8 cellular contexts compared by ENCODE assay signal in genomic region chr6:118810420-118811027, GRCh38.
DNase-seq lines count a peak whose midpoint lies in the region; ATAC-seq and TF ChIP-seq lines count a peak whose summit lies in the region.

No MANE protein-coding gene starts in this region.

- H3K36me3 ChIP-seq in A673 (ENCODE audit: insufficient read depth, low read length, poor library complexity, severe bottlenecking) = peaks cover 2% of the 10 kb centered on the region

- ATAC-seq in GM21737 (IDR thresholded peaks at IDR 0.05; ENCODE audit: unreplicated experiment) = peak; percentile 86

- H3K4me3 ChIP-seq in A673 (ENCODE audit: low read depth, low read length, poor library complexity, severe bottlenecking) = no peak overlapping the region

- peaks cover 29% of the 10 kb centered on the region for H3K36me3 Mint-ChIP-seq in activated T-helper 1 cell treated with anti-CD3 and anti-CD28 coated beads, Interleukin-12 subunit alpha, Interleukin-12 subunit beta, Interleukin-2, Interleukin-4 antibody, amounts not matched to agents 30 ng/mL and 10 ng/mL and 1 ng/mL, durations not matched to agents 14 hours and 24 hours and 36 hours (ENCODE audit: low read depth)
- no peaks in the 10 kb centered on the region for H3K36me3 Mint-ChIP-seq in Calu3 (ENCODE audit: insufficient read depth, unreplicated experiment)

- CTCF ChIA-PET in Calu3 (lab: Charles Lee) = no interaction called here
- CTCF ChIA-PET in A673 (lab: Charles Lee) = no interaction called here

- TF ChIP-seq CTCF in Calu3 (IDR thresholded peaks at IDR 0.05; ENCODE audit: unreplicated experiment) = no peak
- TF ChIP-seq CTCF in A673 (conservative IDR thresholded peaks at IDR 0.05; ENCODE audit: low read depth, low read length) = no peak

- no peaks in the 10 kb centered on the region for H3K27me3 ChIP-seq in A673 (replicated peaks; ENCODE audit: insufficient read depth, low read depth, low read length, poor library complexity)

- H3K4me1 Mint-ChIP-seq in activated T-helper 1 cell treated with anti-CD3 and anti-CD28 coated beads, Interleukin-12 subunit alpha, Interleukin-12 subunit beta, Interleukin-2, Interleukin-4 antibody, amounts not matched to agents 30 ng/mL and 10 ng/mL and 1 ng/mL, durations not matched to agents 14 hours and 24 hours and 36 hours (ENCODE audit: low read depth) = peaks cover 55% of the 10 kb centered on the region
- no peaks in the 10 kb centered on the region for H3K4me1 Mint-ChIP-seq in Calu3 (ENCODE audit: low read depth, unreplicated experiment)

- BruUV-seq in Calu3 (replicated peaks; lab: Mats Ljungman, UMichigan) (no TSS peak), A673 (replicated peaks; lab: Mats Ljungman, UMichigan) (no TSS peak)

- H3K27me3 Mint-ChIP-seq in activated T-helper 1 cell treated with anti-CD3 and anti-CD28 coated beads, Interleukin-12 subunit alpha, Interleukin-12 subunit beta, Interleukin-2, Interleukin-4 antibody, amounts not matched to agents 30 ng/mL and 10 ng/mL and 1 ng/mL, durations not matched to agents 14 hours and 24 hours and 36 hours (ENCODE audit: insufficient read depth) = no peaks in the 10 kb centered on the region
- H3K27me3 Mint-ChIP-seq in Calu3 (ENCODE audit: unreplicated experiment) = no peaks in the 10 kb centered on the region

- H3K4me1 ChIP-seq in A673 (ENCODE audit: insufficient read depth, low read length, poor library complexity, severe bottlenecking) = no peaks in the 10 kb centered on the region

- H3K9me3 ChIP-seq in A673 (ENCODE audit: low read depth, low read length, poor library complexity, severe bottlenecking) = no peaks in the 10 kb centered on the region

- H3K4me3 Mint-ChIP-seq in activated T-helper 1 cell treated with anti-CD3 and anti-CD28 coated beads, Interleukin-12 subunit alpha, Interleukin-12 subunit beta, Interleukin-2, Interleukin-4 antibody, amounts not matched to agents 30 ng/mL and 10 ng/mL and 1 ng/mL, durations not matched to agents 14 hours and 24 hours and 36 hours = peak overlapping the region; percentile 46
- H3K4me3 Mint-ChIP-seq in Calu3 (ENCODE audit: low read depth, unreplicated experiment) = no peak overlapping the region

- intact Hi-C loops in activated T-helper 1 cell treated with anti-CD3 and anti-CD28 coated beads, Interleukin-12 subunit alpha, Interleukin-12 subunit beta, Interleukin-2, Interleukin-4 antibody, amounts not matched to agents 30 ng/mL and 10 ng/mL and 1 ng/mL, durations not matched to agents 14 hours and 24 hours and 36 hours (cut with micrococcal nuclease) = loop anchor here (1.0 kb wide), 1 partner anchor 33 kb away; no protein-coding TSS in a partner anchor
- intact Hi-C loops in Calu3 (cut with micrococcal nuclease; ENCODE audit: unreplicated experiment) (no loop called here), A673 (cut with micrococcal nuclease; ENCODE audit: unreplicated experiment) (no loop called here)

- DNase-seq in GDM1 (lab: John Stamatoyannopoulos, UW) (peak; percentile 71), NAMALWA (ENCODE audit: low spot score) (peak; percentile 23), NCI-H1092 treated with DMSO at 0.1 percent for 48 hours (lab: John Stamatoyannopoulos, UW) (no peak), Calu3 (no peak), A673 (ENCODE audit: low spot score) (no peak)
- DNase-seq in activated T-helper 1 cell treated with anti-CD3 and anti-CD28 coated beads, Interleukin-12 subunit alpha, Interleukin-12 subunit beta, Interleukin-2, Interleukin-4 antibody, amounts not matched to agents 30 ng/mL and 10 ng/mL and 1 ng/mL, durations not matched to agents 14 hours and 24 hours and 36 hours (ENCODE audit: low spot score) = peak; percentile 46
- DNase-seq in stimulated activated CD8-positive, alpha-beta memory T cell treated with anti-CD3 and anti-CD28 coated beads, Interleukin-12 subunit alpha, Interleukin-12 subunit beta, amount 100 ng/mL, for 1 hour (ENCODE audit: low read depth) = peak; percentile 45

- no peaks in the 10 kb centered on the region for H3K9me3 Mint-ChIP-seq in activated T-helper 1 cell treated with anti-CD3 and anti-CD28 coated beads, Interleukin-12 subunit alpha, Interleukin-12 subunit beta, Interleukin-2, Interleukin-4 antibody, amounts not matched to agents 30 ng/mL and 10 ng/mL and 1 ng/mL, durations not matched to agents 14 hours and 24 hours and 36 hours
- H3K9me3 Mint-ChIP-seq in Calu3 (ENCODE audit: low read depth, unreplicated experiment) = no peaks in the 10 kb centered on the region

- no peak overlapping the region for H3K27ac ChIP-seq in A673 (ENCODE audit: low read depth, low read length, poor library complexity, severe bottlenecking)

- POLR2A ChIA-PET in A673 (lab: Charles Lee; ENCODE audit: low non-redundant PET) = no interaction called here

- peak overlapping the region; percentile 87 for H3K27ac Mint-ChIP-seq in activated T-helper 1 cell treated with anti-CD3 and anti-CD28 coated beads, Interleukin-12 subunit alpha, Interleukin-12 subunit beta, Interleukin-2, Interleukin-4 antibody, amounts not matched to agents 30 ng/mL and 10 ng/mL and 1 ng/mL, durations not matched to agents 14 hours and 24 hours and 36 hours
- no peak overlapping the region for H3K27ac Mint-ChIP-seq in Calu3 (ENCODE audit: unreplicated experiment)

Comparison
In these comparisons a context has a peak if more than half of its experiments do, and no peak if none do; other contexts are left out.
1. DNase-seq: peak in GDM1 (single experiment), NAMALWA (single experiment), activated T-helper 1 cell treated with anti-CD3 and anti-CD28 coated beads, Interleukin-12 subunit alpha, Interleukin-12 subunit beta, Interleukin-2, Interleukin-4 antibody, amounts not matched to agents 30 ng/mL and 10 ng/mL and 1 ng/mL, durations not matched to agents 14 hours and 24 hours and 36 hours (single experiment) and stimulated activated CD8-positive, alpha-beta memory T cell treated with anti-CD3 and anti-CD28 coated beads, Interleukin-12 subunit alpha, Interleukin-12 subunit beta, amount 100 ng/mL, for 1 hour (single experiment); none in NCI-H1092 treated with DMSO at 0.1 percent for 48 hours (single experiment), Calu3 (single experiment) and A673 (single experiment).